In the genomic region with DNA sequence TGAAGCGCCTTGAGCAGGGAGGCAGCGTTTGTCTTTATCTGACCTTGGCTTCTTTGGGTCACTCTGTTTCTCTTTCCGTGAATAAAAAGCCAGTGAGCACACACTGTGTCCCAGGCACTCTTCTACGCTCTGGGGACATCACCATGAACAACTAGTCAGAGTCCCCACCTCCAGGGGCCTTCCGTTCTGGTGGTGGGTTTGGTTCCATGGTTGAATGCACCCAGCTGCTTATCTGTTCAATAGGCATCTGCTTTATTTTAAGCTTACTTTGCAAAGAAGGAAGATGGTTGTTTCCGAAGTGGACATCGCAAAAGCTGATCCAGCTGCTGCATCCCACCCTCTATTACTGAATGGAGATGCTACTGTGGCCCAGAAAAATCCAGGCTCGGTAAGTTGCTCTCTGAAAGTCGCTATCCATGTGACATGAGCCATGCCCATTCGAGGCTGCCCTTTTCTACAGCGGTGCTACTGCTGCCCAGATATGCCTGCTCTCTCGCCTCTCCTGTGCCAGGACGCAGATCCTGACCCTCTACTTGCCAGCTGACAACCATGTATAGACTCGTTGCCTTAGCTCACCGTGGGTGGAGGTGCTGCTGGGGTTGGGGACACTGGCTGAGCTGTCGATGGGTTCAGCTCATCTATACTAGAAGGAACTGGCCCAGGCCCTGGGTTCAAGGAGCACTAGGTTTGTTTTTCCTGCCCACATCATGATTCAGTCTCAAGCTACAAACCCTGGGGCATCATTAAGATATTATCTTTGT, we compare ENCODE assay signal across 12 cellular contexts. TPM values are rescaled to one million over a fixed set of nuclear protein-coding genes. Genes with fewer than 3 reads are reported as not detected.
DNase-seq lines count a peak whose midpoint lies in the region; ATAC-seq and TF ChIP-seq lines count a peak whose summit lies in the region.
"Had no signal": no experiment of that assay in that cellular context is flagged by ENCODE, and none has a peak within 500 bp of the region (broad histone marks: within the 10 kb centered on the region; RNA-seq: fewer than 3 reads in every experiment).

No MANE protein-coding gene starts in this region.

- DNase-seq in GM13977 (ENCODE audit: low spot score) (peak; percentile 80), omental fat pad (ENCODE audit: low spot score) (no peak), NCI-H524 (lab: John Stamatoyannopoulos, UW) (no peak), ACHN (no peak)
- peak; percentile 44 for DNase-seq in activated CD8-positive, alpha-beta memory T cell treated with anti-CD3 and anti-CD28 coated beads, Interleukin-2, amount 50 U/mL, for 48 hours
- DNase-seq in central memory CD4-positive, alpha-beta T cell, result no peak
- DNase-seq: activated CD4-positive, alpha-beta T cell treated with anti-CD3 and anti-CD28 coated beads for 48 hours; MM.1S; OCI-M1; right cardiac atrium had no signal

- in situ Hi-C loops in GM13977 (cut with MboI; ENCODE audit: low pct_unique_long_range_greater_than_20kb, low sequenced_read_pairs, unreplicated experiment) (no loop called here), ACHN (cut with HindIII; ENCODE audit: low pct_ligation_motif_present, low pct_unique_long_range_greater_than_20kb, low sequenced_read_pairs) (no loop called here)

- ATAC-seq in GM19395 (IDR thresholded peaks at IDR 0.05; ENCODE audit: unreplicated experiment), result peak; percentile 84
- peak; percentile 71 for ATAC-seq in HG02943 (IDR thresholded peaks at IDR 0.05; ENCODE audit: low read depth, unreplicated experiment)
- ATAC-seq in omental fat pad (ENCODE audit: low FRiP score), result no peak
- ATAC-seq: right cardiac atrium had no signal

- TF ChIP-seq CTCF in GM13977 (IDR thresholded peaks at IDR 0.05; ENCODE audit: extremely low read depth, insufficient read depth, missing control alignments), result no peak
- no peak for TF ChIP-seq CTCF in omental fat pad (IDR thresholded peaks at IDR 0.05)

RNA-seq across cellular contexts. Expression of a gene that starts 5.9 kb away (rescaled TPM):
- 10 to 100 TPM in 3 of 4 donors, 1 to 10 TPM in 1; 8.5 to 87.3 (median 44.8) TPM for total RNA-seq in omental fat pad

Comparison
In these comparisons a context has a peak if more than half of its experiments do, and no peak if none do; other contexts are left out.
1. DNase-seq: peak in GM13977 (single experiment) and activated CD8-positive, alpha-beta memory T cell treated with anti-CD3 and anti-CD28 coated beads, Interleukin-2, amount 50 U/mL, for 48 hours (single experiment); none in central memory CD4-positive, alpha-beta T cell (single experiment), omental fat pad (single experiment), NCI-H524 (0 of 2) and ACHN (single experiment).